ENCODE assay signal across 26 cellular contexts in the genomic region with DNA sequence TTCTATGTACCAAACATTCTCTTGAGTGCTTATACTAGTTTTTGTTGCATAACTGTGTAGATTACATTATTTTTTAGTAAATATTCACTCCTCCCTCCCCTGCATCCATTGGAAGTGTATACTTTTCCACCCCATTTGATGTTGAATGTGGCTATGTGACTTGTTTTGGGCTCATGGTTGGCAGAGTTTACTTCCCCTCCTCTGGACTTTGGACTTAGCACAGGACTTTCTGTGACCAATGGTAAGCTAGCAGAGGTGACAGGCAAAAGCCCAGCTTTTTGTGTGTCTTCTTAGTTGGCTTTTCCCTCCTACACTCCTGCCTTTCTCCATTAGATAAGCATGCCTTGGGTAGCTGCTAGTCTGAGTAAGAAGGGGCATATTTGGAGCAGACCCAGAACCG.
"Had no signal": no experiment of that assay in that cellular context is flagged by ENCODE, and none has a peak within 500 bp of the region (broad histone marks: within the 10 kb centered on the region; RNA-seq: fewer than 3 reads in every experiment).

No MANE protein-coding gene starts in this region.

- H3K9ac ChIP-seq: neural progenitor cell, parathyroid adenoma had no signal

- H3K4me3 ChIP-seq: neural progenitor cell, ovary, psoas muscle, skin epidermis, smooth muscle cell, spleen, stomach, thoracic aorta, thyroid gland, tibial nerve, upper lobe of left lung, vagina had no signal

- H3K36me3 ChIP-seq: neural progenitor cell, ovary, spleen, stomach, thoracic aorta, thyroid gland, tibial nerve, upper lobe of left lung, vagina had no signal

- H3K79me2 ChIP-seq: parathyroid adenoma had no signal

- H3K4me2 ChIP-seq: neural progenitor cell, smooth muscle cell had no signal

- ATAC-seq: natural killer cell; psoas muscle; right cardiac atrium; sciatic nerve; stimulated activated effector memory CD8-positive, alpha-beta T cell treated with anti-CD3 and anti-CD28 coated beads, Interleukin-12 subunit alpha, Interleukin-12 subunit beta, amount 100 ng/mL, for 72 hours; stimulated activated naive B cell treated with anti-CD40 and anti-IgM and Interleukin-4, amounts not matched to agents 10 μg/mL and 1 μg/mL and 100 μg/mL, for 72 hours had no signal

- H2AFZ ChIP-seq: neural progenitor cell, parathyroid adenoma had no signal

- H3K27ac ChIP-seq: neural progenitor cell, ovary, parathyroid adenoma, psoas muscle, skin epidermis, spleen, stomach, thoracic aorta, thyroid gland, tibial nerve, upper lobe of left lung, vagina had no signal

- H3K4me1 ChIP-seq: parathyroid adenoma, psoas muscle, spleen, thyroid gland, tibial nerve, upper lobe of left lung, vagina had no signal

- FAIRE-seq: urothelium cell line had no signal

- H3K9me3 ChIP-seq: ovary, psoas muscle, spleen, stomach, thoracic aorta, thyroid gland, tibial nerve, upper lobe of left lung, vagina had no signal

- H3K27me3 ChIP-seq: neural progenitor cell, ovary, spleen, stomach, thyroid gland, tibial nerve, upper lobe of left lung, vagina had no signal

- DNase-seq: natural killer cell; occipital lobe; ovary; posterior cingulate gyrus; psoas muscle; right cardiac atrium; spleen; stimulated activated CD4-positive, alpha-beta T cell treated with anti-CD3 and anti-CD28 coated beads, Interleukin-12 subunit alpha, Interleukin-12 subunit beta, amount 100 ng/mL, for 4 hours; stimulated activated CD4-positive, alpha-beta T cell treated with anti-CD3 and anti-CD28 coated beads, Interleukin-1b, Interleukin-23, amount 100 ng/mL, for 48 hours; stimulated activated CD4-positive, alpha-beta T cell treated with anti-CD3 and anti-CD28 coated beads, Interleukin-4, amount 100 ng/mL, for 1 hour; stimulated activated naive B cell treated with anti-CD40 and anti-IgM and Interleukin-4, amounts not matched to agents 10 μg/mL and 1 μg/mL and 100 μg/mL, for 72 hours; stimulated activated naive CD4-positive, alpha-beta T cell treated with Interleukin-2 at 50 U/mL for 16 hours; stomach; thyroid gland; trophoblast cell; upper lobe of left lung had no signal
